8 cellular contexts compared by ENCODE assay signal in the genomic region with DNA sequence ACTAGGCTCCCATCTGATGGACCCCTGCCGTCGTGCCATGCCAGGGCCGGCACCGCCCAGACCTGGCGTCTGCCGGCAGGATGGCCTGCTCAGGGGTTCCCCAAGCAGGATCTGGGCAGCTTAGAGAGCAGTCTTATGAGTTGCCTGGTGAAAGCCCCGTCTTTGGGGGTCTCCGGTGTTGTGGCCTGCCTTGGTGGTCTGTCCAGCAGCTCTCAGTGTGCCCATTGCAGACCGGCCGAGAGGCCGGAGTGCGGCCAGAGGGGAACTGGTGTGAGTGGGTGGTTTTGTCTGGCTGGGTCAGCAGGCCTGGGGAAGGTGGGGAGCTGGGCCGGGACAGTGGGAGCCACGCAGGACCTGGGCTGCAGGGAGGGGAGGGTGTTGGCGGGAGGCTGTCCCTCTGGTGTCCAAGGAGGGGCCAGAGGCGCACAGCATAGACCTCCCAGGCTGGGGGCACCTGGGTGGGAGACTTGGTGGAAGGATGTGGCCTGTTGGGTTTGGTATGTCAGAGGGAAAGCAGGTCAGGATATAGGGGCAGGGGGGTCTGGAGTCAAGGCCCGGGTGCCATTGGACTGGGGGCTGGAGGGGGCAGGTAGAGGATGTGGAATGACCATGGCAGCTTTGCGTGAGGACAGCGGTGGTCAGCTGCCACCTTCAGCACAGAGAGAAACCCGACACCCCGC. TPM values are rescaled to one million over a fixed set of nuclear protein-coding genes. Genes with fewer than 3 reads are reported as not detected.
DNase-seq lines count a peak whose midpoint lies in the region; ATAC-seq, FAIRE-seq and TF ChIP-seq lines count a peak whose summit lies in the region.

No MANE protein-coding gene starts in this region.

- POLR2A ChIA-PET in HEK293 (lab: Yijun Ruan, JAX) (interaction anchor here (0.8 to 1.2 kb wide), 2 partner anchors 8 to 114 kb away, joined by 3 read pairs; no protein-coding TSS in a partner anchor), K562 (lab: Yijun Ruan, JAX) (no interaction called here)

- H3K4me1 ChIP-seq in HEK293 (ENCODE audit: control insufficient read depth, insufficient read depth, low read length) = peaks cover 2% of the 10 kb centered on the region; the same call in 1 of the 2 replicates
- peaks cover 0 to 50% of the 10 kb centered on the region in 2 experiments; a peak in 2 of 5 replicates for H3K4me1 ChIP-seq in K562 (replicated peaks in 1 of 2; ENCODE audit: control insufficient read depth in 2 of 2, insufficient read depth in 2 of 2, low read length in 2 of 2)
- peaks cover 17% of the 10 kb centered on the region for H3K4me1 ChIP-seq in iPS-20b (ENCODE audit: insufficient read depth, low read length)
- peaks cover 44% of the 10 kb centered on the region for H3K4me1 ChIP-seq in smooth muscle cell (ENCODE audit: low read depth)

- no peak for ATAC-seq in K562
- no peak for ATAC-seq in HG02759 (IDR thresholded peaks at IDR 0.05; ENCODE audit: unreplicated experiment)

- FAIRE-seq in K562 (lab: Jason Lieb, UNC) = no peak

- TF ChIP-seq CTCF in HEK293 (tag by site-specific recombination; IDR thresholded peaks at IDR 0.05) (peak; percentile 22; the same call in 1 of the 2 replicates), K562 (IDR thresholded peaks at IDR 0.05 in 2 of 3, conservative IDR thresholded peaks at IDR 0.05 in 1 of 3; ENCODE audit: insufficient read depth in 2 of 3, low read depth in 1 of 3, low read length in 3 of 3) (no peak), smooth muscle cell (IDR thresholded peaks at IDR 0.05; ENCODE audit: borderline replicate concordance, insufficient read depth, poor library complexity, severe bottlenecking) (no peak)

- no peaks in the 10 kb centered on the region for H3K9me3 ChIP-seq in HEK293 (ENCODE audit: control insufficient read depth, insufficient read depth, low read depth, low read length)
- H3K9me3 ChIP-seq in K562 (replicated peaks; ENCODE audit: control insufficient read depth, insufficient read depth, low read depth, low read length) = no peaks in the 10 kb centered on the region
- no peaks in the 10 kb centered on the region for H3K9me3 ChIP-seq in iPS-20b (ENCODE audit: insufficient read depth, low read depth, low read length)
- no peaks in the 10 kb centered on the region for H3K9me3 ChIP-seq in smooth muscle cell (replicated peaks; ENCODE audit: low read depth)

- peaks cover 2% of the 10 kb centered on the region for H3F3A ChIP-seq in smooth muscle cell (ENCODE audit: low read depth)

- H3K79me2 ChIP-seq in K562 (ENCODE audit: control insufficient read depth, insufficient read depth, low read length) = no peaks in the 10 kb centered on the region
- H3K79me2 ChIP-seq in smooth muscle cell (ENCODE audit: low read depth) = peaks cover 15% of the 10 kb centered on the region

- H3K4me2 ChIP-seq in K562 (ENCODE audit: insufficient read depth, low read length) (no peak overlapping the region), smooth muscle cell (peak overlapping the region; percentile 93)

- H3K4me3 ChIP-seq in HEK293 (ENCODE audit: low read depth, low read length) (peak overlapping the region; percentile 64), K562 (peak overlapping the region; percentile 16; the same call in 1 of the 2 replicates), iPS-20b (ENCODE audit: low read length) (peak overlapping the region; percentile 40; the same call in 1 of the 2 replicates), smooth muscle cell (peak overlapping the region; percentile 56)

- intact Hi-C loops in K562 (cut with micrococcal nuclease) = no loop called here

- TF ChIP-seq EP300 in K562 (IDR thresholded peaks at IDR 0.05; ENCODE audit: low read length) = no peak

- H2AFZ ChIP-seq in K562 (ENCODE audit: low read depth, low read length) (no peak overlapping the region), smooth muscle cell (ENCODE audit: low read depth) (no peak overlapping the region)

- 2% methylated on average over 9 of the region's 21 CpGs for WGBS in K562 (ENCODE audit: insufficient coverage, low coverage, missing lambda C conversion rate)
- 80% methylated on average over 15 of the region's 21 CpGs for WGBS in smooth muscle cell (ENCODE audit: low lambda C conversion rate)

- in situ Hi-C loops in K562 (cut with MboI) = no loop called here

- DNase-seq in K562 (ENCODE audit: extremely low read depth in 1 of 4, low spot score in 3 of 4) (no peak), smooth muscle cell (lab: John Stamatoyannopoulos, UW; ENCODE audit: unreplicated experiment) (no peak), retina (no peak), epidermal melanocyte (ENCODE audit: insufficient read length, low spot score) (no peak), NCI-H1105 (lab: John Stamatoyannopoulos, UW) (no peak)

- H3K9ac ChIP-seq in K562 (ENCODE audit: insufficient read depth in 1 of 2, low read depth in 2 of 2, low read length in 2 of 2) (no peak overlapping the region), iPS-20b (ENCODE audit: low read depth, low read length) (no peak overlapping the region), smooth muscle cell (ENCODE audit: low read depth) (no peak overlapping the region)

- no peak overlapping the region for H3K27ac ChIP-seq in HEK293 (ENCODE audit: extremely low read depth, low read depth, low read length)
- no peak overlapping the region for H3K27ac ChIP-seq in K562 (ENCODE audit: extremely low read depth, low read depth, low read length)
- H3K27ac ChIP-seq in iPS-20b (ENCODE audit: low read length) = no peak overlapping the region
- H3K27ac ChIP-seq in smooth muscle cell (ENCODE audit: low read depth) = no peak overlapping the region

- no peak for TF ChIP-seq RAD21 in K562 (CRISPR knock-in tag; conservative IDR thresholded peaks at IDR 0.05 in 1 of 2, IDR thresholded peaks at IDR 0.05 in 1 of 2)

- BruUV-seq in K562 (replicated peaks; lab: Mats Ljungman, UMichigan) = no TSS peak

- no peak for TF ChIP-seq POLR2A in K562 (conservative IDR thresholded peaks at IDR 0.05)

- CTCF ChIA-PET in HEK293 (lab: Yijun Ruan, JAX) (interaction anchor here (1.0 to 1.1 kb wide), 2 partner anchors 14 to 219 kb away, joined by 3 read pairs; no protein-coding TSS in a partner anchor), K562 (lab: Yijun Ruan, JAX; ENCODE audit: low intra/inter-chr PET ratio) (no interaction called here)

- H4K20me1 ChIP-seq in K562 (replicated peaks; ENCODE audit: control insufficient read depth, insufficient read depth, low read length) (peaks cover 5% of the 10 kb centered on the region), smooth muscle cell (ENCODE audit: low read depth) (peaks cover 93% of the 10 kb centered on the region)

- no peaks in the 10 kb centered on the region for H3K9me1 ChIP-seq in K562 (ENCODE audit: control insufficient read depth, insufficient read depth, low read length)

- H3K27me3 ChIP-seq in K562 (ENCODE audit: control insufficient read depth in 2 of 2, insufficient read depth in 2 of 2, low read length in 2 of 2) (peaks cover 0 to 72% of the 10 kb centered on the region in 2 experiments; a peak in 3 of 5 replicates), iPS-20b (ENCODE audit: insufficient read depth, low read length) (peaks cover 45% of the 10 kb centered on the region), smooth muscle cell (ENCODE audit: low read depth) (peaks cover 24% of the 10 kb centered on the region)

- H3K36me3 ChIP-seq in HEK293 (ENCODE audit: control insufficient read depth in 2 of 2, insufficient read depth in 1 of 2, low read length in 2 of 2) (no peaks in the 10 kb centered on the region), K562 (ENCODE audit: control insufficient read depth, insufficient read depth, low read length) (no peaks in the 10 kb centered on the region), iPS-20b (ENCODE audit: insufficient read depth, low read depth, low read length) (no peaks in the 10 kb centered on the region), smooth muscle cell (ENCODE audit: low read depth) (no peaks in the 10 kb centered on the region)

TF ChIP-seq in HEK293, 187 proteins besides CTCF, POLR2A, EP300 and RAD21 (continues in another document):
- peak; percentile 44; the same call in 1 of the 2 replicates for TF ChIP-seq GLIS2 (tag by site-specific recombination; IDR thresholded peaks at IDR 0.05)
- peak; percentile 64 for TF ChIP-seq GLIS1 (tag by site-specific recombination; IDR thresholded peaks at IDR 0.05)

TF ChIP-seq in K562, 482 proteins besides CTCF, POLR2A, EP300 and RAD21 (continues in another document):
- TF ChIP-seq SRSF3 (IDR thresholded peaks at IDR 0.05; ENCODE audit: insufficient read depth, low read length) (no peak), ZBTB8A (IDR thresholded peaks at IDR 0.05; ENCODE audit: partially characterized antibody) (no peak), HOXB6 (CRISPR knock-in tag; IDR thresholded peaks at IDR 0.05; ENCODE audit: borderline replicate concordance) (no peak), KDM1A (IDR thresholded peaks at IDR 0.05) (no peak), ZNF239 (CRISPR knock-in tag; IDR thresholded peaks at IDR 0.05) (no peak), FOS (IDR thresholded peaks at IDR 0.05; ENCODE audit: extremely low read depth, insufficient read length) (no peak), CBX5 (IDR thresholded peaks at IDR 0.05; ENCODE audit: borderline replicate concordance, low read depth) (no peak), ZNF75A (CRISPR knock-in tag; IDR thresholded peaks at IDR 0.05) (no peak), TOE1 (IDR thresholded peaks at IDR 0.05; ENCODE audit: borderline replicate concordance) (no peak), TOE1 (CRISPR knock-in tag; IDR thresholded peaks at IDR 0.05; ENCODE audit: borderline replicate concordance, low read depth) (no peak), SAFB (IDR thresholded peaks at IDR 0.05; ENCODE audit: borderline replicate concordance, low read depth, low read length) (no peak)

RNA-seq across cellular contexts. Expression of a gene that starts 16.5 kb away (rescaled TPM):
- 0.90 and 3.6 TPM in 2 replicates for total RNA-seq in K562 (2011; cell fraction: chromatin; rRNA removed; ENCODE audit: low replicate concordance)
- total RNA-seq in K562 (2011; cell fraction: nucleolus; rRNA removed) = 3.3 and 3.7 TPM in 2 replicates
- 0.95 and 1.2 TPM in 2 replicates for total RNA-seq in K562 (2011; cell fraction: nucleoplasm; rRNA removed)
- total RNA-seq in K562 (2014; rRNA removed) = 0.24 TPM in 1 of 2 replicates, not detected in the other
- 0.07 and 0.26 TPM in 2 replicates for total RNA-seq in K562 (2014; rRNA removed; fragmentation: Illumina TruSeq; extraction: Trizol)
- total RNA-seq in K562 (2015; rRNA removed; fragmentation: Illumina TruSeq; extraction: Trizol) = 0.11 and 0.14 TPM in 2 replicates
- 0.78 and 0.82 TPM in 2 replicates for total RNA-seq in K562 (2021)
- polyA plus RNA-seq in K562 (2011; rRNA removed) = 0.13 and 0.30 TPM in 2 replicates
- 0.13 and 0.57 TPM in 2 replicates for polyA plus RNA-seq in K562 (2011; cell fraction: cytosol; rRNA removed)
- 0.60 and 1.4 TPM in 2 replicates for polyA plus RNA-seq in K562 (2011; cell fraction: nucleus; rRNA removed)
- 0.39 and 0.80 TPM in 2 replicates for polyA plus RNA-seq in K562 (2012)
- 0.15 and 0.37 TPM in 2 replicates for polyA plus RNA-seq in K562 (2014; fragmentation: Illumina TruSeq; extraction: Trizol)
- not detected for polyA plus RNA-seq in K562 (2014; fragmentation: Nextera tagmentation; extraction: Ambion mirVana)
- 0.08 and 0.32 TPM in 2 replicates for polyA plus RNA-seq in K562 (2014; rRNA removed)
- polyA minus RNA-seq in K562 (2011; rRNA and poly(A)+ RNA removed) = 0.25 and 0.36 TPM in 2 replicates
- polyA minus RNA-seq in K562 (2011; cell fraction: cytosol; rRNA and poly(A)+ RNA removed) = 0.29 and 1.6 TPM in 2 replicates
- polyA minus RNA-seq in K562 (2011; cell fraction: nucleus; rRNA and poly(A)+ RNA removed) = 1.2 and 1.3 TPM in 2 replicates
- total RNA-seq in smooth muscle cell = 86.4 and 88.9 TPM in 2 replicates
- 221 and 236 TPM in 2 replicates for polyA plus RNA-seq in smooth muscle cell

Comparison
In these comparisons a context has a peak if more than half of its experiments do, and no peak if none do; other contexts are left out.
1. RNA of a gene that starts 16.5 kb away (total RNA-seq): 86.4 to 88.9 TPM in smooth muscle cell; 0.07 to 3.7 TPM in K562; every median in the first group is over 10 times any median in the second.
2. Peak in every context shown above with its lines, with median percentiles within 50 percentile points of each other: H3K4me3 ChIP-seq.